8 cellular contexts compared by ENCODE assay signal in the genomic region with DNA sequence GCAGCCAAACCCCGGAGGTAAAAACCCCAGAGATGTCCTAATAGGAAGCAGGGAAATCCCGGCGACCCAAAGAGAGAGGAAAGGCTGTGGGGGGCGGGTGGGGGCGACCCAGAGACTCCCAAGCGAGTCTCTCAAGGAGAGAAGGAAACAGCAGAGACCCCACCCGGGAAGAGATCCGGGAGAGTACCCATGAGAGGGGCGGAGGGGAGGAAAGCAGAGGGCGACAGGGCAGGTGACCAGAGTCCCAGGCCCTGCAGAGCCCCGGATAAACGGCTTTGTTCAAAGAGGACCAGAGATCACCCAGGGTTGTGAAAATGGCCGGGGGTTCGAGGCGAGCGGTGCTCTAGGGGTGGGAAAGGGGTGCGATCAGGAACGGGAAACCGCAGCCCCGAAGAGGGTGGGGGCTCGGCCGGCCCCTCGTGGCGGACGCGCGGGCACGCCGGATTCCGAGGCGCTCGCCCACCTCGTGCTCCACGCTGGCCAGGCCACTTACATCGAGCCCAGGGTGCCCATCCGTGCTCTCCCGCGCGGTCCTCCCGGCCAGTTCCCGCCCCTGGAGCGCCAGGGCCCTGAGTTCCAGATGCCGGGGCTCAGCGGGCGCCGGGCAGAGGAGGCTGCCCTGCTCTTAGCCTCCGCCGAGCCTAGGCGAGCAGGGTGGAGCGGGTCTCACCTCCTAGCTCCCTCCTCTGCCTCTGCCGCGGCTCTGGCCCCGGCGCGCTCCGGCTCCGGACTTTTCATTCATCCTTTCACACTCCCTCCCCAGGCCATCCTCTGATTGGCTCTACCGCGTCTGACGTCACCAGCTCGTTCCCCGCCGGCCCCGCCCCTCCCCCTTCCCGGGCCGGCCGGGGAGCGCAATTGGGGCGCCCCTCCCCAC. TPM values are rescaled to one million over a fixed set of nuclear protein-coding genes. Genes with fewer than 3 reads are reported as not detected.
DNase-seq lines count a peak whose midpoint lies in the region; ATAC-seq and TF ChIP-seq lines count a peak whose summit lies in the region.

No MANE protein-coding gene starts in this region.

- TF ChIP-seq POLR2A in GM10847 (IDR thresholded peaks at IDR 0.05; ENCODE audit: extremely low read depth, insufficient read length), result peak; percentile 39

- TF ChIP-seq CTCF in choroid plexus epithelial cell (conservative IDR thresholded peaks at IDR 0.05; ENCODE audit: low read depth, low read length), result no peak

- no peak overlapping the region for H3K4me3 ChIP-seq in choroid plexus epithelial cell (ENCODE audit: low read depth, low read length)

- peak; percentile 19 for DNase-seq in NCI-H2107 (lab: John Stamatoyannopoulos, UW)
- peak; percentile 64 to 66 for DNase-seq in activated CD4-positive, alpha-beta T cell treated with anti-CD3 and anti-CD28 coated beads for 4 hours
- peak; percentile 44 for DNase-seq in choroid plexus epithelial cell (ENCODE audit: low read depth)
- DNase-seq in left lobe of liver (ENCODE audit: low spot score), result peak; percentile 63
- peak; percentile 41 for DNase-seq in stimulated activated CD4-positive, alpha-beta T cell treated with anti-CD3 and anti-CD28 coated beads, Interleukin-2, amount 100 ng/mL, for 4 hours (ENCODE audit: low read depth)

- peak; percentile 85 for ATAC-seq in HG02798 (IDR thresholded peaks at IDR 0.05; ENCODE audit: poor library complexity, unreplicated experiment)
- peak; percentile 88 for ATAC-seq in left lobe of liver
- no peak for ATAC-seq in GM21528 (IDR thresholded peaks at IDR 0.05; ENCODE audit: low FRiP score, unreplicated experiment)

RNA-seq across cellular contexts. Expression of a gene that starts 52.3 kb away (rescaled TPM):
- total RNA-seq in left lobe of liver, result 2.8 TPM
